2 cellular contexts compared by ENCODE assay signal in genomic region chr15:69774258-69774657, GRCh38.
TF ChIP-seq lines count a peak whose summit lies in the region.
"Not testable (repeated sequence)": the region's sequence is repeated elsewhere in the genome, so short reads cannot be mapped to it uniquely, and the experiment has no call there.

No MANE protein-coding gene starts in this region.

- not testable (repeated sequence) for H3K36me3 ChIP-seq in HEK293 (ENCODE audit: control insufficient read depth in 2 of 2, insufficient read depth in 1 of 2, low read length in 2 of 2)

- H3K9me3 Mint-ChIP-seq in activated naive CD4-positive, alpha-beta T cell treated with anti-CD3 and anti-CD28 coated beads, Interleukin-2, amount 50 U/mL, for 24 hours = not testable (repeated sequence)

- H3K27ac ChIP-seq in HEK293 (ENCODE audit: extremely low read depth, low read depth, low read length) = not testable (repeated sequence)

- peaks cover 10% of the 10 kb centered on the region for H3K4me1 Mint-ChIP-seq in activated naive CD4-positive, alpha-beta T cell treated with anti-CD3 and anti-CD28 coated beads, Interleukin-2, amount 50 U/mL, for 24 hours

- TF ChIP-seq CTCF in HEK293 (tag by site-specific recombination; IDR thresholded peaks at IDR 0.05) = not testable (repeated sequence)

- not testable (repeated sequence) for H3K27me3 Mint-ChIP-seq in activated naive CD4-positive, alpha-beta T cell treated with anti-CD3 and anti-CD28 coated beads, Interleukin-2, amount 50 U/mL, for 24 hours

- POLR2A ChIA-PET in HEK293 (lab: Yijun Ruan, JAX) = not testable (repeated sequence)

- not testable (repeated sequence) for H3K4me3 Mint-ChIP-seq in activated naive CD4-positive, alpha-beta T cell treated with anti-CD3 and anti-CD28 coated beads, Interleukin-2, amount 50 U/mL, for 24 hours

- H3K4me1 ChIP-seq in HEK293 (ENCODE audit: control insufficient read depth, insufficient read depth, low read length) = not testable (repeated sequence)

- CTCF ChIA-PET in HEK293 (lab: Yijun Ruan, JAX) = not testable (repeated sequence)

- peak overlapping the region; percentile 20 for H3K27ac Mint-ChIP-seq in activated naive CD4-positive, alpha-beta T cell treated with anti-CD3 and anti-CD28 coated beads, Interleukin-2, amount 50 U/mL, for 24 hours

- H3K4me3 ChIP-seq in HEK293 (ENCODE audit: low read depth, low read length) = not testable (repeated sequence)

- not testable (repeated sequence) for H3K9me3 ChIP-seq in HEK293 (ENCODE audit: control insufficient read depth, insufficient read depth, low read depth, low read length)

- H3K36me3 Mint-ChIP-seq in activated naive CD4-positive, alpha-beta T cell treated with anti-CD3 and anti-CD28 coated beads, Interleukin-2, amount 50 U/mL, for 24 hours = not testable (repeated sequence)

TF ChIP-seq in HEK293, 187 proteins besides CTCF, POLR2A, EP300 and RAD21:
- TF ChIP-seq SCRT1 (tag by site-specific recombination; IDR thresholded peaks at IDR 0.05; ENCODE audit: borderline replicate concordance) (peak; percentile 61), SCRT2 (tag by site-specific recombination; IDR thresholded peaks at IDR 0.05) (peak; percentile 68)
